34 cellular contexts compared by ENCODE assay signal in the genomic region with DNA sequence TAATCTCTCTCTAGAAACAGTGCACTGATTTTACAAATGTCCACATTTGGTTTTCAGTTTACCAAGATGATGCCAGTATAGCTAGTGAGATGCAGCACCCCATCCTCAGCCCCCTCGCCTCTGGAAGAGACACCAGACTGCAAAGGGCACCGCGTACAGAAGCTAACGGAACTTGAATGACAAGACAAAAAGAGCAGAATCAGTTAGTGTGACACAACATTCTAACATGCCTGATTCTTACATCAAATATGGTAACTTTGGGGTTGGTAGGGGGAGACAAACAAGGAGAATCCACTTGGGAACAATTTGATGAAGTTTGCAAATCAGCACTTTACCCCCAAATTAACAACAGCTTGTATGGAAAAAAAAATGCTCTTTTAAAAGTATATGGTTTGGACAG.
"Had no signal": no experiment of that assay in that cellular context is flagged by ENCODE, and none has a peak within 500 bp of the region (broad histone marks: within the 10 kb centered on the region; RNA-seq: fewer than 3 reads in every experiment).

No MANE protein-coding gene starts in this region.

- H3K9ac ChIP-seq: KMS-11 had no signal

- H3K9me3 ChIP-seq: MG63 had no signal

- H3K4me2 ChIP-seq: KMS-11 had no signal

- H3K4me3 ChIP-seq: MG63 had no signal

- H3K27me3 ChIP-seq: MG63 had no signal

- DNase-seq: Karpas-422, Kasumi-1, MG63, MM.1S, MV-4-11, NCI-H1048, NCI-H1092, NCI-H1092 treated with DMSO at 0.1 percent for 48 hours, NCI-H1105, NCI-H1105 treated with DMSO at 0.1 percent for 48 hours, NCI-H1417, NCI-H1417 treated with DMSO at 0.1 percent for 48 hours, NCI-H1436, NCI-H1436 treated with DMSO at 0.1 percent for 48 hours, NCI-H146, NCI-H1694, NCI-H1694 treated with DMSO at 0.1 percent for 48 hours, NCI-H187, NCI-H187 treated with DMSO at 0.1 percent for 48 hours, NCI-H1930, NCI-H2029, NCI-H2029 treated with DMSO at 0.1 percent for 48 hours, NCI-H2081, NCI-H2081 treated with DMSO at 0.1 percent for 48 hours, NCI-H2107, NCI-H2227 treated with DMSO at 0.1 percent for 48 hours, NCI-H226, NCI-H345, NCI-H446, NCI-H446 treated with DMSO at 0.1 percent for 48 hours, NCI-H510A, NCI-H510A treated with DMSO at 0.1 percent for 48 hours, NCI-H524 had no signal

- H3K27ac ChIP-seq: KMS-11 had no signal
